ENCODE assay signal across 16 cellular contexts in genomic region chr1:215606036-215606435, GRCh38. TPM values are rescaled to one million over a fixed set of nuclear protein-coding genes. Genes with fewer than 3 reads are reported as not detected.
DNase-seq lines count a peak whose midpoint lies in the region; ATAC-seq and TF ChIP-seq lines count a peak whose summit lies in the region.
"Had no signal": no experiment of that assay in that cellular context is flagged by ENCODE, and none has a peak within 500 bp of the region (broad histone marks: within the 10 kb centered on the region; RNA-seq: fewer than 3 reads in every experiment).

No MANE protein-coding gene starts in this region.

- H2AFZ ChIP-seq in GM23338: no peak overlapping the region

- H3K4me1 ChIP-seq in Caco-2: peaks cover 38% of the 10 kb centered on the region
- peaks cover 10% of the 10 kb centered on the region for H3K4me1 ChIP-seq in GM23338 (ENCODE audit: insufficient read depth)
- H3K4me1 ChIP-seq: BLaER1 treated with 17β-estradiol and CSF1 and Interleukin-3, amounts not matched to agents 10 nM and 100 nM had no signal

- no TSS peak for BruUV-seq in Caco-2 (replicated peaks; lab: Mats Ljungman, UMichigan)

- H3F3A ChIP-seq in GM23338 (replicated peaks; ENCODE audit: low read depth): no peaks in the 10 kb centered on the region

- H3K27me3 Mint-ChIP-seq in Caco-2 (ENCODE audit: insufficient read depth, unreplicated experiment) (no peaks in the 10 kb centered on the region), GM23338 (ENCODE audit: insufficient read depth, low read depth, poor library complexity) (no peaks in the 10 kb centered on the region), WTC11 (ENCODE audit: low read depth) (no peaks in the 10 kb centered on the region), mesothelial cell of epicardium (ENCODE audit: low read depth) (no peaks in the 10 kb centered on the region)
- H3K27me3 Mint-ChIP-seq: B cell had no signal

- no peak overlapping the region; the same call in 1 of the 2 replicates for H3K27ac ChIP-seq in GM23338 (ENCODE audit: low read depth)

- H3K4me1 Mint-ChIP-seq in Caco-2 (ENCODE audit: low read depth, unreplicated experiment) (peaks cover 32% of the 10 kb centered on the region), GM23338 (peaks cover 8% of the 10 kb centered on the region; the same call in 2 of the 3 replicates), WTC11 (peaks cover 12% of the 10 kb centered on the region), mesothelial cell of epicardium (peaks cover 31% of the 10 kb centered on the region)
- H3K4me1 Mint-ChIP-seq: B cell had no signal

- H3K27me3 ChIP-seq in Caco-2 (replicated peaks; ENCODE audit: control insufficient read depth, insufficient read depth, low read length) (no peaks in the 10 kb centered on the region), GM23338 (ENCODE audit: insufficient read depth) (no peaks in the 10 kb centered on the region)
- H3K27me3 ChIP-seq: BLaER1 treated with 17β-estradiol and CSF1 and Interleukin-3, amounts not matched to agents 10 nM and 100 nM had no signal

- intact Hi-C loops in Caco-2 (cut with micrococcal nuclease; ENCODE audit: unreplicated experiment): loop anchor here (1.0 to 2.0 kb wide), 3 partner anchors 23 to 79 kb away; partner anchors contain the start of gene KCTD3

- no peak for DNase-seq in Caco-2
- DNase-seq in GM23338 (ENCODE audit: low spot score): peak; percentile 30
- no peak for DNase-seq in WTC11 (ENCODE audit: low spot score)
- no peak for DNase-seq in mesothelial cell of epicardium (ENCODE audit: low spot score in 2 of 2, unreplicated experiment in 2 of 2)
- DNase-seq in NCI-H2029 treated with DMSO at 0.1 percent for 48 hours (lab: John Stamatoyannopoulos, UW): no peak
- DNase-seq in NCI-H774 (lab: John Stamatoyannopoulos, UW): no peak
- DNase-seq: CD8-positive, alpha-beta T cell; DMS153; DMS79; GDM1 had no signal

- CTCF ChIA-PET in Caco-2 (lab: Charles Lee): no interaction called here
- CTCF ChIA-PET in WTC11 (lab: Charles Lee): interaction anchor here (0.9 kb wide), 1 partner anchor 318 kb away, joined by 3 read pairs; no protein-coding TSS in a partner anchor

- H3K4me3 Mint-ChIP-seq in Caco-2 (ENCODE audit: unreplicated experiment) (peak overlapping the region; percentile 44), GM23338 (no peak overlapping the region), WTC11 (no peak overlapping the region), mesothelial cell of epicardium (no peak overlapping the region)
- H3K4me3 Mint-ChIP-seq: B cell; CD8-positive, alpha-beta T cell had no signal

- no peaks in the 10 kb centered on the region for H3K9me2 ChIP-seq in GM23338 (ENCODE audit: insufficient read depth)

- H3K79me2 ChIP-seq in GM23338 (replicated peaks; ENCODE audit: insufficient read depth): no peaks in the 10 kb centered on the region

- H3K4me2 ChIP-seq in GM23338: no peak overlapping the region
- H3K4me2 ChIP-seq: BLaER1 treated with 17β-estradiol and CSF1 and Interleukin-3, amounts not matched to agents 10 nM and 100 nM had no signal

- H4K20me1 ChIP-seq in GM23338 (replicated peaks; ENCODE audit: insufficient read depth): no peaks in the 10 kb centered on the region; the same call in 1 of the 2 replicates

- H3K4me3 ChIP-seq in Caco-2 (ENCODE audit: low read depth, low read length) (no peak overlapping the region), GM23338 (no peak overlapping the region)
- H3K4me3 ChIP-seq: BLaER1 treated with 17β-estradiol and CSF1 and Interleukin-3, amounts not matched to agents 10 nM and 100 nM; HAP-1; K562 had no signal

- H3K36me3 Mint-ChIP-seq in Caco-2 (ENCODE audit: insufficient read depth, unreplicated experiment) (peaks cover 42% of the 10 kb centered on the region), GM23338 (ENCODE audit: low read depth) (peaks cover 17% of the 10 kb centered on the region), WTC11 (peaks cover 36% of the 10 kb centered on the region), mesothelial cell of epicardium (peaks cover 31% of the 10 kb centered on the region)
- H3K36me3 Mint-ChIP-seq: CD8-positive, alpha-beta T cell had no signal

- H3K36me3 ChIP-seq in Caco-2 (ENCODE audit: control insufficient read depth, insufficient read depth, low read length) (no peaks in the 10 kb centered on the region), GM23338 (ENCODE audit: insufficient read depth) (peaks cover 11% of the 10 kb centered on the region; the same call in 1 of the 2 replicates)

- H3K9me3 Mint-ChIP-seq in Caco-2 (ENCODE audit: unreplicated experiment) (peaks cover 13% of the 10 kb centered on the region), GM23338 (no peaks in the 10 kb centered on the region), WTC11 (no peaks in the 10 kb centered on the region), mesothelial cell of epicardium (no peaks in the 10 kb centered on the region)
- H3K9me3 Mint-ChIP-seq: CD8-positive, alpha-beta T cell had no signal

- no peaks in the 10 kb centered on the region for H3K9me3 ChIP-seq in Caco-2
- H3K9me3 ChIP-seq: BLaER1 treated with 17β-estradiol and CSF1 and Interleukin-3, amounts not matched to agents 10 nM and 100 nM; HAP-1 had no signal

- TF ChIP-seq CTCF in Caco-2 (IDR thresholded peaks at IDR 0.05; ENCODE audit: insufficient read depth in 1 of 2, low read depth in 1 of 2, low read length in 1 of 2, severe bottlenecking in 1 of 2, unreplicated experiment in 1 of 2) (no peak), GM23338 (conservative IDR thresholded peaks at IDR 0.05; ENCODE audit: low read depth in 2 of 2) (no peak), WTC11 (IDR thresholded peaks at IDR 0.05) (no peak), mesothelial cell of epicardium (IDR thresholded peaks at IDR 0.05; ENCODE audit: unreplicated experiment) (no peak)

- no peak for ATAC-seq in GM23338
- ATAC-seq in WTC11: no peak
- ATAC-seq in HG02885 (IDR thresholded peaks at IDR 0.05; ENCODE audit: poor library complexity, unreplicated experiment): no peak
- no peak for ATAC-seq in GM19452 (IDR thresholded peaks at IDR 0.05; ENCODE audit: unreplicated experiment)
- ATAC-seq: CD8-positive, alpha-beta T cell had no signal

- H3K27ac Mint-ChIP-seq in Caco-2 (ENCODE audit: unreplicated experiment) (peak overlapping the region; percentile 68), GM23338 (no peak overlapping the region), WTC11 (peak overlapping the region; percentile 44; the same call in 1 of the 2 replicates), mesothelial cell of epicardium (peak overlapping the region; percentile 4)
- H3K27ac Mint-ChIP-seq: B cell; CD8-positive, alpha-beta T cell had no signal

- POLR2A ChIA-PET in Caco-2 (lab: Charles Lee) (no interaction called here), WTC11 (lab: Charles Lee) (no interaction called here)

TF ChIP-seq in GM23338, 12 proteins besides CTCF, POLR2A, EP300 and RAD21:
- TF ChIP-seq CREB1 (CRISPR knock-in tag; IDR thresholded peaks at IDR 0.05; ENCODE audit: low read depth): no peak

TF ChIP-seq in WTC11, 78 proteins besides CTCF, POLR2A, EP300 and RAD21:
- TF ChIP-seq ZNF423 (CRISPR knock-in tag; IDR thresholded peaks at IDR 0.05) (no peak), ESRRA (CRISPR knock-in tag; IDR thresholded peaks at IDR 0.05; ENCODE audit: borderline replicate concordance) (no peak), TCF7 (CRISPR knock-in tag; IDR thresholded peaks at IDR 0.05; ENCODE audit: low read depth) (no peak), OVOL2 (CRISPR knock-in tag; IDR thresholded peaks at IDR 0.05; ENCODE audit: borderline replicate concordance) (no peak), MYBL2 (CRISPR knock-in tag; IDR thresholded peaks at IDR 0.05) (no peak), E2F1 (CRISPR knock-in tag; IDR thresholded peaks at IDR 0.05) (no peak), NFYB (CRISPR knock-in tag; conservative IDR thresholded peaks at IDR 0.05; ENCODE audit: low read depth) (no peak)

RNA-seq across cellular contexts. Expression of gene KCTD3, which starts 38.9 kb away (rescaled TPM):
- 49.4 and 50.7 TPM in 2 replicates for total RNA-seq in Caco-2 (2022)
- 53.1 and 60.3 TPM in 2 replicates for total RNA-seq in GM23338 (2014; rRNA removed; shearing (Covaris generic))
- polyA plus RNA-seq in GM23338 (2016; fragmentation: Nextera tagmentation; extraction: Ambion mirVana): 29.4 and 30.1 TPM in 2 replicates
- 46.8 to 55.6 TPM (median 48.4 TPM) in 3 replicates for total RNA-seq in WTC11 (2021)
- total RNA-seq in mesothelial cell of epicardium: 49.2 to 52.3 TPM (median 50.5 TPM) in 3 replicates
